In the genomic region with DNA sequence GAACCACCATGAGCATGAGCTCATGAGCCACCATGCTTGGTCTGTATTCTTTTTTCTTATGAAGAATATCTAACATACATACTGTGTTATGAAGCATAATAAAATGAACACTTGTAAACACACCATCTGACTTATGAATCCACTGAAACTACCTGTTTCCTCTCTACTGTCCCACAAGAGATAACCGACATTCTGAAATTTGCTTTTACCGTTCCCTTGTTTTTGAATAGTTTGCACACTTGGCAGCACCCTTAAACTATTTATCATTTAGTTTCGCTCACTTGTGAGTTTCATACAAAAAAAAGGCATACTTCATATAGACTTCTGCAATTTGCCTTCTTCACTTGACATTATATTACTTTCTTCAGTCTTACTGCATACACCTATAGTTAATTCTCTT, we compare ENCODE assay signal across 11 cellular contexts. TPM values are rescaled to one million over a fixed set of nuclear protein-coding genes. Genes with fewer than 3 reads are reported as not detected.
DNase-seq lines count a peak whose midpoint lies in the region; ATAC-seq and TF ChIP-seq lines count a peak whose summit lies in the region.
"Had no signal": no experiment of that assay in that cellular context is flagged by ENCODE, and none has a peak within 500 bp of the region (broad histone marks: within the 10 kb centered on the region; RNA-seq: fewer than 3 reads in every experiment).

No MANE protein-coding gene starts in this region.

- H3K9ac ChIP-seq in OCI-LY3 (ENCODE audit: low read length), result no peak overlapping the region

- H3K9me3 ChIP-seq in OCI-LY3 (ENCODE audit: insufficient read depth, low read length), result no peaks in the 10 kb centered on the region
- H3K9me3 ChIP-seq: vagina had no signal

- H3K4me3 ChIP-seq in OCI-LY3 (ENCODE audit: low read length), result no peak overlapping the region; the same call in 1 of the 2 replicates
- H3K4me3 ChIP-seq: vagina had no signal

- ATAC-seq in GM18502 (IDR thresholded peaks at IDR 0.05; ENCODE audit: poor library complexity, unreplicated experiment), result peak; percentile 96
- peak; percentile 92 for ATAC-seq in GM19455 (IDR thresholded peaks at IDR 0.05; ENCODE audit: unreplicated experiment)
- ATAC-seq in HG02973 (IDR thresholded peaks at IDR 0.05; ENCODE audit: unreplicated experiment), result peak; percentile 95

- intact Hi-C loops in posterior vena cava (cut with DNase I), result no loop called here

- no peak overlapping the region for H2AFZ ChIP-seq in OCI-LY3 (ENCODE audit: low read depth, low read length)

- peaks cover 10% of the 10 kb centered on the region for H3K36me3 ChIP-seq in OCI-LY3 (replicated peaks; ENCODE audit: low read depth, low read length)

- DNase-seq in DMS53 (lab: John Stamatoyannopoulos, UW) (no peak), NCI-H2227 treated with DMSO at 0.1 percent for 48 hours (lab: John Stamatoyannopoulos, UW) (no peak), posterior vena cava (ENCODE audit: low spot score) (no peak)
- no peak for DNase-seq in activated CD4-positive, alpha-beta T cell treated with anti-CD3 and anti-CD28 coated beads for 48 hours
- DNase-seq: DMS79, NCI-H345 had no signal

- H3K79me2 ChIP-seq in OCI-LY3 (ENCODE audit: low read length), result peaks cover 11% of the 10 kb centered on the region

- H4K20me1 ChIP-seq in OCI-LY3 (ENCODE audit: insufficient read depth, low read length), result peaks cover 4% of the 10 kb centered on the region; the same call in 1 of the 2 replicates

- peaks cover 19% of the 10 kb centered on the region for H3K4me1 ChIP-seq in OCI-LY3 (ENCODE audit: low read length)
- H3K4me1 ChIP-seq: vagina had no signal

- H3K27ac ChIP-seq in OCI-LY3 (ENCODE audit: low read length), result peak overlapping the region; percentile 45
- H3K27ac ChIP-seq: vagina had no signal

- no peak for TF ChIP-seq CTCF in OCI-LY3 (IDR thresholded peaks at IDR 0.05; ENCODE audit: low read depth, low read length)

- no peaks in the 10 kb centered on the region for H3K27me3 ChIP-seq in OCI-LY3 (ENCODE audit: low read depth, low read length)
- H3K27me3 ChIP-seq: vagina had no signal

- peak overlapping the region; percentile 39 for H3K4me2 ChIP-seq in OCI-LY3 (ENCODE audit: low read length)

RNA-seq across cellular contexts. Expression of a gene that starts 8.9 kb away (rescaled TPM):
- total RNA-seq in posterior vena cava, result 100 to 1,000 TPM in 1 of 2 donors, 10 to 100 TPM in 1; 90.0 to 117 TPM

RNA-seq across cellular contexts. Expression of a gene that starts 29.8 kb away (rescaled TPM):
- 10 to 100 TPM; 13.4 to 18.6 TPM for total RNA-seq in posterior vena cava
